Comparison of ENCODE assay signal across 11 cellular contexts in the genomic region with DNA sequence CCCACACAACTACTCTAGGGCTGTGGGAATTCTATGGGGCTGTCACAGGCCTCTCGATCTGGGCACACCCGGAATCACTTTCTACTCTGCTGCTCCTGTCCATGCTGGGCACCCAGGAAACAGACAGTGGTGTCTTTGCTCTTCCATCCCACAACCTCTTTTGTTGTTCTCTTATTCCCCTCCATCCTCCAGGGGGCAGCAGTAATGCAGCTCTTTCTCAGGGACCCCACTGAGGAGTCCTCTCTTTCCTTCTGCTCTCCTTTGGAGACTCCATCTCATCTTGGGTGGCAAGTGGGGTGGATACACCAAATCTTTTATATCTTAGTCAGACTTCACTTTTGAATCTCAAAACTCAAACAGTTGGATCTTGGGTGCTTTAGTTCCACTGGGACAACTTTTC.
DNase-seq lines count a peak whose midpoint lies in the region; ATAC-seq and TF ChIP-seq lines count a peak whose summit lies in the region.
"Had no signal": no experiment of that assay in that cellular context is flagged by ENCODE, and none has a peak within 500 bp of the region (broad histone marks: within the 10 kb centered on the region; RNA-seq: fewer than 3 reads in every experiment).

No MANE protein-coding gene starts in this region.

- H3K9me3 ChIP-seq in OCI-LY7 (ENCODE audit: low read length) = no peaks in the 10 kb centered on the region
- H3K9me3 ChIP-seq: adrenal gland, transverse colon had no signal

- no peaks in the 10 kb centered on the region for H4K20me1 ChIP-seq in OCI-LY7 (ENCODE audit: insufficient read depth, low read length)

- no peaks in the 10 kb centered on the region for H3K36me3 ChIP-seq in OCI-LY7 (ENCODE audit: insufficient read depth, low read length)
- H3K36me3 ChIP-seq: adrenal gland, transverse colon had no signal

- POLR2A ChIA-PET in OCI-LY7 (lab: Charles Lee) = no interaction called here

- BruUV-seq in OCI-LY7 (replicated peaks; lab: Mats Ljungman, UMichigan) = no TSS peak

- ATAC-seq in HG02642 (IDR thresholded peaks at IDR 0.05; ENCODE audit: poor library complexity, unreplicated experiment) = no peak
- ATAC-seq: sciatic nerve had no signal

- no peaks in the 10 kb centered on the region for H3K4me1 ChIP-seq in OCI-LY7 (ENCODE audit: insufficient read depth, low read length, poor library complexity, severe bottlenecking)
- H3K4me1 ChIP-seq: adrenal gland, transverse colon had no signal

- peak; percentile 11 for TF ChIP-seq CTCF in AG09319 (IDR thresholded peaks at IDR 0.05; ENCODE audit: low read depth, low read length)
- peak; percentile 50 for TF ChIP-seq CTCF in GM12864 (IDR thresholded peaks at IDR 0.05; ENCODE audit: low read depth, low read length, missing control alignments)
- peak; percentile 68 for TF ChIP-seq CTCF in OCI-LY7 (conservative IDR thresholded peaks at IDR 0.05; ENCODE audit: low read length)
- peak; percentile 36 for TF ChIP-seq CTCF in fibroblast of pulmonary artery (IDR thresholded peaks at IDR 0.05; ENCODE audit: low read length, missing control alignments)

- no peaks in the 10 kb centered on the region for H3K9me2 ChIP-seq in OCI-LY7 (ENCODE audit: insufficient read depth, low read length)

- H2AFZ ChIP-seq in OCI-LY7 (ENCODE audit: low read length) = no peak overlapping the region

- CTCF ChIA-PET in OCI-LY7 (lab: Charles Lee; ENCODE audit: unreplicated experiment) = no interaction called here

- in situ Hi-C loops in KBM-7 (cut with MboI; ENCODE audit: low pct_unique_long_range_greater_than_20kb, low sequenced_read_pairs) = no loop called here

- no peak overlapping the region for H3K4me2 ChIP-seq in OCI-LY7 (ENCODE audit: low read length)

- intact Hi-C loops in OCI-LY7 (cut with micrococcal nuclease; ENCODE audit: unreplicated experiment) = no loop called here

- no peak overlapping the region for H3K4me3 ChIP-seq in GM12864 (ENCODE audit: low read depth, low read length)
- no peak overlapping the region for H3K4me3 ChIP-seq in OCI-LY7 (ENCODE audit: low read depth, low read length, poor library complexity, severe bottlenecking)
- H3K4me3 ChIP-seq in fibroblast of pulmonary artery (replicated peaks; ENCODE audit: low read depth, low read length) = no peak overlapping the region
- H3K4me3 ChIP-seq: adrenal gland, transverse colon had no signal

- H3K79me2 ChIP-seq in OCI-LY7 (ENCODE audit: insufficient read depth, low read depth, low read length) = no peaks in the 10 kb centered on the region

- no peak overlapping the region for H3K27ac ChIP-seq in OCI-LY7 (ENCODE audit: low read depth, low read length, poor library complexity, severe bottlenecking)
- H3K27ac ChIP-seq: adrenal gland, transverse colon had no signal

- DNase-seq in AG09319 (ENCODE audit: extremely low read depth, low read depth) (no peak), GM12864 (ENCODE audit: low read depth) (no peak), OCI-LY7 (ENCODE audit: low spot score) (peak; percentile 30), fibroblast of pulmonary artery (ENCODE audit: low read depth) (no peak), RPMI8226 (no peak), UCSD-AML1 (lab: John Stamatoyannopoulos, UW; ENCODE audit: unreplicated experiment) (no peak), KBM-7 (no peak)
- DNase-seq: adrenal gland, transverse colon had no signal

Comparison
In these comparisons a context has a peak if more than half of its experiments do, and no peak if none do; other contexts are left out.
1. CTCF ChIP-seq: peak in every context shown above with its lines; median percentile 68 in OCI-LY7; 50 in GM12864; 36 in fibroblast of pulmonary artery; 11 in AG09319.